ENCODE assay signal across 13 cellular contexts in genomic region chr2:157735532-157735931, GRCh38.
"Had no signal": no experiment of that assay in that cellular context is flagged by ENCODE, and none has a peak within 500 bp of the region (broad histone marks: within the 10 kb centered on the region; RNA-seq: fewer than 3 reads in every experiment).

No MANE protein-coding gene starts in this region.

- H3K27me3 Mint-ChIP-seq: activated B cell treated with CpG ODN at 0.5 μM for 24 hours; activated CD4-positive, alpha-beta T cell treated with anti-CD3 and anti-CD28 coated beads, Interleukin-2, amount 10 ng/mL, durations not matched to agents 7 days and 5 days; activated naive CD4-positive, alpha-beta T cell treated with anti-CD3 and anti-CD28 coated beads, Interleukin-2, amount 10 ng/mL, durations not matched to agents 7 days and 5 days; naive thymus-derived CD8-positive, alpha-beta T cell had no signal

- H3K27me3 ChIP-seq: neutrophil, transverse colon had no signal

- DNase-seq: activated B cell treated with CpG ODN at 0.5 μM for 24 hours; activated CD4-positive, alpha-beta T cell treated with anti-CD3 and anti-CD28 coated beads, Interleukin-2, amount 10 ng/mL, durations not matched to agents 7 days and 5 days; activated CD8-positive, alpha-beta memory T cell treated with anti-CD3 and anti-CD28 coated beads for 24 hours; activated naive CD4-positive, alpha-beta T cell treated with anti-CD3 and anti-CD28 coated beads, Interleukin-2, amount 10 ng/mL, durations not matched to agents 7 days and 5 days; foreskin melanocyte; head of caudate nucleus; mucosa of descending colon; naive thymus-derived CD8-positive, alpha-beta T cell; posterior cingulate gyrus; transverse colon had no signal

- H3K4me3 ChIP-seq: mucosa of descending colon, smooth muscle cell, transverse colon had no signal

- H3K4me3 Mint-ChIP-seq: activated B cell treated with CpG ODN at 0.5 μM for 24 hours; activated CD4-positive, alpha-beta T cell treated with anti-CD3 and anti-CD28 coated beads, Interleukin-2, amount 10 ng/mL, durations not matched to agents 7 days and 5 days; activated naive CD4-positive, alpha-beta T cell treated with anti-CD3 and anti-CD28 coated beads, Interleukin-2, amount 10 ng/mL, durations not matched to agents 7 days and 5 days; naive thymus-derived CD8-positive, alpha-beta T cell; stimulated activated effector memory CD8-positive, alpha-beta T cell treated with anti-CD3 and anti-CD28 coated beads, Interleukin-12 subunit alpha, Interleukin-12 subunit beta, amount 100 ng/mL, for 72 hours had no signal

- H3K27ac Mint-ChIP-seq: activated B cell treated with CpG ODN at 0.5 μM for 24 hours; activated CD4-positive, alpha-beta T cell treated with anti-CD3 and anti-CD28 coated beads, Interleukin-2, amount 10 ng/mL, durations not matched to agents 7 days and 5 days; naive thymus-derived CD8-positive, alpha-beta T cell; stimulated activated effector memory CD8-positive, alpha-beta T cell treated with anti-CD3 and anti-CD28 coated beads, Interleukin-12 subunit alpha, Interleukin-12 subunit beta, amount 100 ng/mL, for 72 hours had no signal

- H3K4me2 ChIP-seq: smooth muscle cell had no signal

- H3K4me1 Mint-ChIP-seq: activated B cell treated with CpG ODN at 0.5 μM for 24 hours; stimulated activated effector memory CD8-positive, alpha-beta T cell treated with anti-CD3 and anti-CD28 coated beads, Interleukin-12 subunit alpha, Interleukin-12 subunit beta, amount 100 ng/mL, for 72 hours had no signal

- H3K36me3 ChIP-seq: neutrophil had no signal

- ATAC-seq: mucosa of descending colon; naive thymus-derived CD8-positive, alpha-beta T cell; stimulated activated effector memory CD8-positive, alpha-beta T cell treated with anti-CD3 and anti-CD28 coated beads, Interleukin-12 subunit alpha, Interleukin-12 subunit beta, amount 100 ng/mL, for 72 hours had no signal

- H3K4me1 ChIP-seq: transverse colon had no signal

- H3K27ac ChIP-seq: neutrophil, transverse colon had no signal
